1 cellular context compared by ENCODE assay signal in genomic region chr12:39442895-39443703, GRCh38.
TF ChIP-seq lines count a peak whose summit lies in the region.

KIF21A (minus strand) TSS chr12:39443120; CDS start chr12:39442970, 150 bp downstream.

TF ChIP-seq in K562, 482 proteins besides CTCF, POLR2A, EP300 and RAD21 (continued from another document and continues in another):
- TF ChIP-seq HEY1 (CRISPR knock-in tag; IDR thresholded peaks at IDR 0.05; ENCODE audit: borderline replicate concordance) (no peak), FOXA3 (CRISPR knock-in tag; conservative IDR thresholded peaks at IDR 0.05 in 1 of 2, IDR thresholded peaks at IDR 0.05 in 1 of 2) (0 out of 4 replicates have a peak, but pooled peaks of 1 of the 2 experiments have one; percentile 28), EHMT2 (IDR thresholded peaks at IDR 0.05) (no peak), KDM2B (CRISPR knock-in tag; IDR thresholded peaks at IDR 0.05) (no peak), FOXM1 (IDR thresholded peaks at IDR 0.05; ENCODE audit: low read depth) (no peak), FOXM1 (CRISPR knock-in tag; IDR thresholded peaks at IDR 0.05; ENCODE audit: low read depth) (no peak), ZNF551 (CRISPR knock-in tag; IDR thresholded peaks at IDR 0.05) (no peak), XRCC3 (IDR thresholded peaks at IDR 0.05) (no peak), ZBTB33 (CRISPR knock-in tag; IDR thresholded peaks at IDR 0.05) (0 out of 2 replicates have a peak, but pooled peaks have one; percentile 8), OTX1 (CRISPR knock-in tag; IDR thresholded peaks at IDR 0.05) (0 out of 2 replicates have a peak, but pooled peaks have one; percentile 21), ZKSCAN3 (CRISPR knock-in tag; IDR thresholded peaks at IDR 0.05) (no peak), SMAD3 (CRISPR knock-in tag; conservative IDR thresholded peaks at IDR 0.05) (no peak), RBM22 (IDR thresholded peaks at IDR 0.05; ENCODE audit: low read depth, low read length, poor library complexity, severe bottlenecking) (peak; percentile 77), GTF2B (IDR thresholded peaks at IDR 0.05; ENCODE audit: extremely low read depth, insufficient read length) (no peak), BHLHE40 (IDR thresholded peaks at IDR 0.05; ENCODE audit: low read length) (peak; percentile 5; the same call in 1 of the 2 replicates), BRF2 (IDR thresholded peaks at IDR 0.05; ENCODE audit: borderline replicate concordance, insufficient read depth, insufficient read length) (no peak), ZNF324 (CRISPR knock-in tag; IDR thresholded peaks at IDR 0.05) (no peak), LCOR (CRISPR knock-in tag; IDR thresholded peaks at IDR 0.05) (no peak), PATZ1 (CRISPR knock-in tag; IDR thresholded peaks at IDR 0.05; ENCODE audit: borderline replicate concordance) (no peak), ZNF143 (CRISPR knock-in tag; IDR thresholded peaks at IDR 0.05) (no peak), GTF2A2 (tag; IDR thresholded peaks at IDR 0.05) (no peak), ASH1L (IDR thresholded peaks at IDR 0.05; ENCODE audit: borderline replicate concordance, low read depth, partially characterized antibody) (no peak), ZNF79 (CRISPR knock-in tag; IDR thresholded peaks at IDR 0.05; ENCODE audit: low read depth) (no peak), CGGBP1 (CRISPR knock-in tag; IDR thresholded peaks at IDR 0.05) (0 out of 2 replicates have a peak, but pooled peaks have one; percentile 16), E2F3 (CRISPR knock-in tag; IDR thresholded peaks at IDR 0.05) (no peak), RBBP5 (IDR thresholded peaks at IDR 0.05; ENCODE audit: borderline replicate concordance, insufficient read depth, low read length, poor library complexity, severe bottlenecking) (no peak), HMGXB4 (CRISPR knock-in tag; IDR thresholded peaks at IDR 0.05) (peak; percentile 58; the same call in 1 of the 2 replicates), RFX1 (IDR thresholded peaks at IDR 0.05) (no peak), HDAC2 (IDR thresholded peaks at IDR 0.05) (no peak), ILF3 (IDR thresholded peaks at IDR 0.05; ENCODE audit: borderline replicate concordance) (no peak), ZNF224 (CRISPR knock-in tag; IDR thresholded peaks at IDR 0.05) (no peak), RFX7 (CRISPR knock-in tag; IDR thresholded peaks at IDR 0.05) (no peak), TOE1 (IDR thresholded peaks at IDR 0.05; ENCODE audit: borderline replicate concordance) (no peak), TOE1 (CRISPR knock-in tag; IDR thresholded peaks at IDR 0.05; ENCODE audit: borderline replicate concordance, low read depth) (no peak), JUND (IDR thresholded peaks at IDR 0.05; ENCODE audit: borderline replicate concordance, low read depth, low read length) (peak; percentile 77), JUND (tag; IDR thresholded peaks at IDR 0.05; ENCODE audit: borderline replicate concordance, low read depth, low read length) (peak; percentile 59; the same call in 1 of the 3 replicates), DNMT1 (IDR thresholded peaks at IDR 0.05) (no peak), CHD4 (IDR thresholded peaks at IDR 0.05; ENCODE audit: insufficient read depth, insufficient replicate concordance, low read depth, low read length, poor library complexity, severe bottlenecking) (no peak), SRSF7 (optimal IDR thresholded peaks at IDR 0.05; ENCODE audit: low read depth, low read length) (no peak)
- TF ChIP-seq, protein P1, sequence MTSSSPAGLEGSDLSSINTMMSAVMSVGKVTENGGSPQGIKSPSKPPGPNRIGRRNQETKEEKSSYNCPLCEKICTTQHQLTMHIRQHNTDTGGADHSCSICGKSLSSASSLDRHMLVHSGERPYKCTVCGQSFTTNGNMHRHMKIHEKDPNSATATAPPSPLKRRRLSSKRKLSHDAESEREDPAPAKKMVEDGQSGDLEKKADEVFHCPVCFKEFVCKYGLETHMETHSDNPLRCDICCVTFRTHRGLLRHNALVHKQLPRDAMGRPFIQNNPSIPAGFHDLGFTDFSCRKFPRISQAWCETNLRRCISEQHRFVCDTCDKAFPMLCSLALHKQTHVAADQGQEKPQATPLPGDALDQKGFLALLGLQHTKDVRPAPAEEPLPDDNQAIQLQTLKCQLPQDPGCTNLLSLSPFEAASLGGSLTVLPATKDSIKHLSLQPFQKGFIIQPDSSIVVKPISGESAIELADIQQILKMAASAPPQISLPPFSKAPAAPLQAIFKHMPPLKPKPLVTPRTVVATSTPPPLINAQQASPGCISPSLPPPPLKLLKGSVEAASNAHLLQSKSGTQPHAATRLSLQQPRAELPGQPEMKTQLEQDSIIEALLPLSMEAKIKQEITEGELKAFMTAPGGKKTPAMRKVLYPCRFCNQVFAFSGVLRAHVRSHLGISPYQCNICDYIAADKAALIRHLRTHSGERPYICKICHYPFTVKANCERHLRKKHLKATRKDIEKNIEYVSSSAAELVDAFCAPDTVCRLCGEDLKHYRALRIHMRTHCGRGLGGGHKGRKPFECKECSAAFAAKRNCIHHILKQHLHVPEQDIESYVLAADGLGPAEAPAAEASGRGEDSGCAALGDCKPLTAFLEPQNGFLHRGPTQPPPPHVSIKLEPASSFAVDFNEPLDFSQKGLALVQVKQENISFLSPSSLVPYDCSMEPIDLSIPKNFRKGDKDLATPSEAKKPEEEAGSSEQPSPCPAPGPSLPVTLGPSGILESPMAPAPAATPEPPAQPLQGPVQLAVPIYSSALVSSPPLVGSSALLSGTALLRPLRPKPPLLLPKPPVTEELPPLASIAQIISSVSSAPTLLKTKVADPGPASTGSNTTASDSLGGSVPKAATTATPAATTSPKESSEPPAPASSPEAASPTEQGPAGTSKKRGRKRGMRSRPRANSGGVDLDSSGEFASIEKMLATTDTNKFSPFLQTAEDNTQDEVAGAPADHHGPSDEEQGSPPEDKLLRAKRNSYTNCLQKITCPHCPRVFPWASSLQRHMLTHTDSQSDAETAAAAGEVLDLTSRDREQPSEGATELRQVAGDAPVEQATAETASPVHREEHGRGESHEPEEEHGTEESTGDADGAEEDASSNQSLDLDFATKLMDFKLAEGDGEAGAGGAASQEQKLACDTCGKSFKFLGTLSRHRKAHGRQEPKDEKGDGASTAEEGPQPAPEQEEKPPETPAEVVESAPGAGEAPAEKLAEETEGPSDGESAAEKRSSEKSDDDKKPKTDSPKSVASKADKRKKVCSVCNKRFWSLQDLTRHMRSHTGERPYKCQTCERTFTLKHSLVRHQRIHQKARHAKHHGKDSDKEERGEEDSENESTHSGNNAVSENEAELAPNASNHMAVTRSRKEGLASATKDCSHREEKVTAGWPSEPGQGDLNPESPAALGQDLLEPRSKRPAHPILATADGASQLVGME (CRISPR knock-in tag; IDR thresholded peaks at IDR 0.05): 0 out of 2 replicates have a peak, but pooled peaks have one; percentile 75
- TF ChIP-seq, protein P2, sequence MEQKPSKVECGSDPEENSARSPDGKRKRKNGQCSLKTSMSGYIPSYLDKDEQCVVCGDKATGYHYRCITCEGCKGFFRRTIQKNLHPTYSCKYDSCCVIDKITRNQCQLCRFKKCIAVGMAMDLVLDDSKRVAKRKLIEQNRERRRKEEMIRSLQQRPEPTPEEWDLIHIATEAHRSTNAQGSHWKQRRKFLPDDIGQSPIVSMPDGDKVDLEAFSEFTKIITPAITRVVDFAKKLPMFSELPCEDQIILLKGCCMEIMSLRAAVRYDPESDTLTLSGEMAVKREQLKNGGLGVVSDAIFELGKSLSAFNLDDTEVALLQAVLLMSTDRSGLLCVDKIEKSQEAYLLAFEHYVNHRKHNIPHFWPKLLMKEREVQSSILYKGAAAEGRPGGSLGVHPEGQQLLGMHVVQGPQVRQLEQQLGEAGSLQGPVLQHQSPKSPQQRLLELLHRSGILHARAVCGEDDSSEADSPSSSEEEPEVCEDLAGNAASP (IDR thresholded peaks at IDR 0.05): no peak
- TF ChIP-seq, protein P3, sequence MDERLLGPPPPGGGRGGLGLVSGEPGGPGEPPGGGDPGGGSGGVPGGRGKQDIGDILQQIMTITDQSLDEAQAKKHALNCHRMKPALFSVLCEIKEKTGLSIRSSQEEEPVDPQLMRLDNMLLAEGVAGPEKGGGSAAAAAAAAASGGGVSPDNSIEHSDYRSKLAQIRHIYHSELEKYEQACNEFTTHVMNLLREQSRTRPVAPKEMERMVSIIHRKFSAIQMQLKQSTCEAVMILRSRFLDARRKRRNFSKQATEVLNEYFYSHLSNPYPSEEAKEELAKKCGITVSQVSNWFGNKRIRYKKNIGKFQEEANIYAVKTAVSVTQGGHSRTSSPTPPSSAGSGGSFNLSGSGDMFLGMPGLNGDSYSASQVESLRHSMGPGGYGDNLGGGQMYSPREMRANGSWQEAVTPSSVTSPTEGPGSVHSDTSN (CRISPR knock-in tag; IDR thresholded peaks at IDR 0.05; ENCODE audit: low read depth): no peak
- TF ChIP-seq, protein P3 (tag; conservative IDR thresholded peaks at IDR 0.05; ENCODE audit: low read depth): no peak
- TF ChIP-seq, protein P4, sequence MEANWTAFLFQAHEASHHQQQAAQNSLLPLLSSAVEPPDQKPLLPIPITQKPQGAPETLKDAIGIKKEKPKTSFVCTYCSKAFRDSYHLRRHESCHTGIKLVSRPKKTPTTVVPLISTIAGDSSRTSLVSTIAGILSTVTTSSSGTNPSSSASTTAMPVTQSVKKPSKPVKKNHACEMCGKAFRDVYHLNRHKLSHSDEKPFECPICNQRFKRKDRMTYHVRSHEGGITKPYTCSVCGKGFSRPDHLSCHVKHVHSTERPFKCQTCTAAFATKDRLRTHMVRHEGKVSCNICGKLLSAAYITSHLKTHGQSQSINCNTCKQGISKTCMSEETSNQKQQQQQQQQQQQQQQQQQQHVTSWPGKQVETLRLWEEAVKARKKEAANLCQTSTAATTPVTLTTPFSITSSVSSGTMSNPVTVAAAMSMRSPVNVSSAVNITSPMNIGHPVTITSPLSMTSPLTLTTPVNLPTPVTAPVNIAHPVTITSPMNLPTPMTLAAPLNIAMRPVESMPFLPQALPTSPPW (CRISPR knock-in tag; IDR thresholded peaks at IDR 0.05): peak; percentile 95
